In the genomic region with DNA sequence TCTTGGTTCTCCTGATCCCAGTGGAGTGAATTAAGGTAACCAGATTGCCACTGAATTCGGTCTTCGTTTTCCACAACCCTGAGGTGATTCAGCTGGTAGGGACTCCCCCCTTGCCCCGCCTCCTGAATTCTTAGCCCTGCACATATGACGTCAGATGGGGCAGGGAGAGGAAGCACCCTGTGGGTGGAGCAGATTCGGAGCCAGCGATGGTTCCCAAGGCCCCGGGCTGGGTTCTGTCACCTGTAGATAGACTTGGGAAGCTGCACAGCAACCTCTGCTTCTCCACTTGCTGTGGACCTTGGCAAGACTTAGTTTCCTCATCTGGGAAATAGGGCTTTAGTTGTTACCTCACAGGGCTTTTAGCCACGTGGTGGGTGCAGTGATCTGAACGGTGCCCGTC, we compare ENCODE assay signal across 1 cellular context.
TF ChIP-seq lines count a peak whose summit lies in the region.

No MANE protein-coding gene starts in this region.

TF ChIP-seq in HepG2, 621 proteins besides CTCF, POLR2A, EP300 and RAD21 (continued from another document):
- TF ChIP-seq, protein P1, sequence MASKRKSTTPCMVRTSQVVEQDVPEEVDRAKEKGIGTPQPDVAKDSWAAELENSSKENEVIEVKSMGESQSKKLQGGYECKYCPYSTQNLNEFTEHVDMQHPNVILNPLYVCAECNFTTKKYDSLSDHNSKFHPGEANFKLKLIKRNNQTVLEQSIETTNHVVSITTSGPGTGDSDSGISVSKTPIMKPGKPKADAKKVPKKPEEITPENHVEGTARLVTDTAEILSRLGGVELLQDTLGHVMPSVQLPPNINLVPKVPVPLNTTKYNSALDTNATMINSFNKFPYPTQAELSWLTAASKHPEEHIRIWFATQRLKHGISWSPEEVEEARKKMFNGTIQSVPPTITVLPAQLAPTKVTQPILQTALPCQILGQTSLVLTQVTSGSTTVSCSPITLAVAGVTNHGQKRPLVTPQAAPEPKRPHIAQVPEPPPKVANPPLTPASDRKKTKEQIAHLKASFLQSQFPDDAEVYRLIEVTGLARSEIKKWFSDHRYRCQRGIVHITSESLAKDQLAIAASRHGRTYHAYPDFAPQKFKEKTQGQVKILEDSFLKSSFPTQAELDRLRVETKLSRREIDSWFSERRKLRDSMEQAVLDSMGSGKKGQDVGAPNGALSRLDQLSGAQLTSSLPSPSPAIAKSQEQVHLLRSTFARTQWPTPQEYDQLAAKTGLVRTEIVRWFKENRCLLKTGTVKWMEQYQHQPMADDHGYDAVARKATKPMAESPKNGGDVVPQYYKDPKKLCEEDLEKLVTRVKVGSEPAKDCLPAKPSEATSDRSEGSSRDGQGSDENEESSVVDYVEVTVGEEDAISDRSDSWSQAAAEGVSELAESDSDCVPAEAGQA (IDR thresholded peaks at IDR 0.05; ENCODE audit: low read depth), result no peak
- TF ChIP-seq, protein P1 (CRISPR knock-in tag; IDR thresholded peaks at IDR 0.05; ENCODE audit: borderline replicate concordance), result no peak
- no peak for TF ChIP-seq ZNF670 (CRISPR knock-in tag; IDR thresholded peaks at IDR 0.05; ENCODE audit: borderline replicate concordance)
- peak; percentile 83 for TF ChIP-seq CREB1 (IDR thresholded peaks at IDR 0.05)
- no peak for TF ChIP-seq CREB1 (CRISPR knock-in tag; IDR thresholded peaks at IDR 0.05)
- peak; percentile 20; the same call in 1 of the 2 replicates for TF ChIP-seq ATF7 (IDR thresholded peaks at IDR 0.05)
- TF ChIP-seq ATF7 (CRISPR knock-in tag; IDR thresholded peaks at IDR 0.05), result no peak
- no peak for TF ChIP-seq XBP1 (CRISPR knock-in tag; IDR thresholded peaks at IDR 0.05)
- TF ChIP-seq, protein P2, sequence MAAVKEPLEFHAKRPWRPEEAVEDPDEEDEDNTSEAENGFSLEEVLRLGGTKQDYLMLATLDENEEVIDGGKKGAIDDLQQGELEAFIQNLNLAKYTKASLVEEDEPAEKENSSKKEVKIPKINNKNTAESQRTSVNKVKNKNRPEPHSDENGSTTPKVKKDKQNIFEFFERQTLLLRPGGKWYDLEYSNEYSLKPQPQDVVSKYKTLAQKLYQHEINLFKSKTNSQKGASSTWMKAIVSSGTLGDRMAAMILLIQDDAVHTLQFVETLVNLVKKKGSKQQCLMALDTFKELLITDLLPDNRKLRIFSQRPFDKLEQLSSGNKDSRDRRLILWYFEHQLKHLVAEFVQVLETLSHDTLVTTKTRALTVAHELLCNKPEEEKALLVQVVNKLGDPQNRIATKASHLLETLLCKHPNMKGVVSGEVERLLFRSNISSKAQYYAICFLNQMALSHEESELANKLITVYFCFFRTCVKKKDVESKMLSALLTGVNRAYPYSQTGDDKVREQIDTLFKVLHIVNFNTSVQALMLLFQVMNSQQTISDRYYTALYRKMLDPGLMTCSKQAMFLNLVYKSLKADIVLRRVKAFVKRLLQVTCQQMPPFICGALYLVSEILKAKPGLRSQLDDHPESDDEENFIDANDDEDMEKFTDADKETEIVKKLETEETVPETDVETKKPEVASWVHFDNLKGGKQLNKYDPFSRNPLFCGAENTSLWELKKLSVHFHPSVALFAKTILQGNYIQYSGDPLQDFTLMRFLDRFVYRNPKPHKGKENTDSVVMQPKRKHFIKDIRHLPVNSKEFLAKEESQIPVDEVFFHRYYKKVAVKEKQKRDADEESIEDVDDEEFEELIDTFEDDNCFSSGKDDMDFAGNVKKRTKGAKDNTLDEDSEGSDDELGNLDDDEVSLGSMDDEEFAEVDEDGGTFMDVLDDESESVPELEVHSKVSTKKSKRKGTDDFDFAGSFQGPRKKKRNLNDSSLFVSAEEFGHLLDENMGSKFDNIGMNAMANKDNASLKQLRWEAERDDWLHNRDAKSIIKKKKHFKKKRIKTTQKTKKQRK (IDR thresholded peaks at IDR 0.05; ENCODE audit: low read length), result no peak
